In the genomic region with DNA sequence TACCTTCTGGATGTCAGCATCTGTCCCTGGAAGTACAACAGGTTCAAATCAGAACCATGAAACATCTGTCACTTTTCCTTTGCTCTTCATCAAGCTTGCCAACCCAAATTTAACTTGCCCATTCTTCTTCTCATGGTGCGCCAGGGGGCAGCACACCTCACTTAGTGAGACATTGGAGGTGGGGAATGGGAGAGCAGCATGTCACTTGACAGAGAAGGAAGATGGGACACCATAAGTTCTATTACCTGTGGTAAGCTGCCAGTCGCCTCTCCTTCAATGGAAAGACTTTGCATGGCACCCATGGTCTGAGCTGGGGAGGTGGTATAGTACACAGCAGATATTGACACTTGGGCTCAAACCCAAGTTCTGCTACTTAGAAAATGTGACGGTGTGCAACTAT, we compare ENCODE assay signal across 9 cellular contexts. TPM values are rescaled to one million over a fixed set of nuclear protein-coding genes. Genes with fewer than 3 reads are reported as not detected.
DNase-seq lines count a peak whose midpoint lies in the region; ATAC-seq and TF ChIP-seq lines count a peak whose summit lies in the region.
"Had no signal": no experiment of that assay in that cellular context is flagged by ENCODE, and none has a peak within 500 bp of the region (broad histone marks: within the 10 kb centered on the region; RNA-seq: fewer than 3 reads in every experiment).

No MANE protein-coding gene starts in this region.

- H3K36me3 Mint-ChIP-seq in stimulated activated memory B cell treated with anti-CD40 and anti-IgM and Interleukin-4, amounts not matched to agents 10 μg/mL and 1 μg/mL and 100 μg/mL, for 72 hours = no peaks in the 10 kb centered on the region

- peak; percentile 78 for DNase-seq in DMS 273 (lab: John Stamatoyannopoulos, UW; ENCODE audit: unreplicated experiment)
- peak; percentile 84 for DNase-seq in H7
- peak; percentile 43 for DNase-seq in UCSD-AML1 (lab: John Stamatoyannopoulos, UW; ENCODE audit: unreplicated experiment)
- DNase-seq in iPS-NIHi7 (ENCODE audit: extremely low spot score) = peak; percentile 68
- DNase-seq in activated naive CD4-positive, alpha-beta T cell (lab: John Stamatoyannopoulos, UW) = no peak
- no peak for DNase-seq in omental fat pad (ENCODE audit: low spot score)
- DNase-seq: stimulated activated CD4-positive, alpha-beta T cell treated with anti-CD3 and anti-CD28 coated beads, Interleukin-4, amount 100 ng/mL, for 4 hours had no signal

- H3K4me1 Mint-ChIP-seq in stimulated activated memory B cell treated with anti-CD40 and anti-IgM and Interleukin-4, amounts not matched to agents 10 μg/mL and 1 μg/mL and 100 μg/mL, for 72 hours = peaks cover 6% of the 10 kb centered on the region

- H3K4me3 ChIP-seq in H7 (ENCODE audit: insufficient read depth, low read depth, low read length) = no peak overlapping the region

- no peak overlapping the region for H3K4me3 Mint-ChIP-seq in stimulated activated memory B cell treated with anti-CD40 and anti-IgM and Interleukin-4, amounts not matched to agents 10 μg/mL and 1 μg/mL and 100 μg/mL, for 72 hours

- no peaks in the 10 kb centered on the region for H3K9me3 Mint-ChIP-seq in stimulated activated memory B cell treated with anti-CD40 and anti-IgM and Interleukin-4, amounts not matched to agents 10 μg/mL and 1 μg/mL and 100 μg/mL, for 72 hours

- no peaks in the 10 kb centered on the region for H3K36me3 ChIP-seq in H7 (replicated peaks; ENCODE audit: control insufficient read depth, insufficient read depth, low read length)

- ATAC-seq in GM21367 (IDR thresholded peaks at IDR 0.05; ENCODE audit: unreplicated experiment) = no peak
- no peak for ATAC-seq in stimulated activated memory B cell treated with anti-CD40 and anti-IgM and Interleukin-4, amounts not matched to agents 10 μg/mL and 1 μg/mL and 100 μg/mL, for 72 hours
- no peak for ATAC-seq in omental fat pad (ENCODE audit: low FRiP score)

- no peak overlapping the region for H3K27ac Mint-ChIP-seq in stimulated activated memory B cell treated with anti-CD40 and anti-IgM and Interleukin-4, amounts not matched to agents 10 μg/mL and 1 μg/mL and 100 μg/mL, for 72 hours

- no peak for TF ChIP-seq CTCF in omental fat pad (IDR thresholded peaks at IDR 0.05)

- H3K27me3 ChIP-seq in H7 (ENCODE audit: control insufficient read depth, insufficient read depth, low read length) = peaks cover 37% of the 10 kb centered on the region

- H3K27me3 Mint-ChIP-seq in stimulated activated memory B cell treated with anti-CD40 and anti-IgM and Interleukin-4, amounts not matched to agents 10 μg/mL and 1 μg/mL and 100 μg/mL, for 72 hours = no peaks in the 10 kb centered on the region

RNA-seq across cellular contexts. Expression of a gene that starts 2.9 kb away (rescaled TPM):
- total RNA-seq in H7 (2014; rRNA removed; shearing (Covaris generic)) = 2.9 and 8.1 TPM in 2 replicates
- total RNA-seq in omental fat pad = under 1 TPM in 3 of 4 donors, not detected in 1; 0.06 to 0.79 (median 0.09) TPM

Comparison
In these comparisons a context has a peak if more than half of its experiments do, and no peak if none do; other contexts are left out.
1. DNase-seq: peak in DMS 273 (single experiment), H7 (single experiment), UCSD-AML1 (single experiment) and iPS-NIHi7 (single experiment); none in activated naive CD4-positive, alpha-beta T cell (0 of 4) and omental fat pad (single experiment).